ENCODE assay signal across 8 cellular contexts in genomic region chr6:167826230-167827061, GRCh38. TPM values are rescaled to one million over a fixed set of nuclear protein-coding genes. Genes with fewer than 3 reads are reported as not detected.
A peak's percentile ranks its signal among the peaks of the same experiment; 100 is the strongest.
DNase-seq lines count a peak whose midpoint lies in the region; ATAC-seq and TF ChIP-seq lines count a peak whose summit lies in the region.

A gene with protein sequence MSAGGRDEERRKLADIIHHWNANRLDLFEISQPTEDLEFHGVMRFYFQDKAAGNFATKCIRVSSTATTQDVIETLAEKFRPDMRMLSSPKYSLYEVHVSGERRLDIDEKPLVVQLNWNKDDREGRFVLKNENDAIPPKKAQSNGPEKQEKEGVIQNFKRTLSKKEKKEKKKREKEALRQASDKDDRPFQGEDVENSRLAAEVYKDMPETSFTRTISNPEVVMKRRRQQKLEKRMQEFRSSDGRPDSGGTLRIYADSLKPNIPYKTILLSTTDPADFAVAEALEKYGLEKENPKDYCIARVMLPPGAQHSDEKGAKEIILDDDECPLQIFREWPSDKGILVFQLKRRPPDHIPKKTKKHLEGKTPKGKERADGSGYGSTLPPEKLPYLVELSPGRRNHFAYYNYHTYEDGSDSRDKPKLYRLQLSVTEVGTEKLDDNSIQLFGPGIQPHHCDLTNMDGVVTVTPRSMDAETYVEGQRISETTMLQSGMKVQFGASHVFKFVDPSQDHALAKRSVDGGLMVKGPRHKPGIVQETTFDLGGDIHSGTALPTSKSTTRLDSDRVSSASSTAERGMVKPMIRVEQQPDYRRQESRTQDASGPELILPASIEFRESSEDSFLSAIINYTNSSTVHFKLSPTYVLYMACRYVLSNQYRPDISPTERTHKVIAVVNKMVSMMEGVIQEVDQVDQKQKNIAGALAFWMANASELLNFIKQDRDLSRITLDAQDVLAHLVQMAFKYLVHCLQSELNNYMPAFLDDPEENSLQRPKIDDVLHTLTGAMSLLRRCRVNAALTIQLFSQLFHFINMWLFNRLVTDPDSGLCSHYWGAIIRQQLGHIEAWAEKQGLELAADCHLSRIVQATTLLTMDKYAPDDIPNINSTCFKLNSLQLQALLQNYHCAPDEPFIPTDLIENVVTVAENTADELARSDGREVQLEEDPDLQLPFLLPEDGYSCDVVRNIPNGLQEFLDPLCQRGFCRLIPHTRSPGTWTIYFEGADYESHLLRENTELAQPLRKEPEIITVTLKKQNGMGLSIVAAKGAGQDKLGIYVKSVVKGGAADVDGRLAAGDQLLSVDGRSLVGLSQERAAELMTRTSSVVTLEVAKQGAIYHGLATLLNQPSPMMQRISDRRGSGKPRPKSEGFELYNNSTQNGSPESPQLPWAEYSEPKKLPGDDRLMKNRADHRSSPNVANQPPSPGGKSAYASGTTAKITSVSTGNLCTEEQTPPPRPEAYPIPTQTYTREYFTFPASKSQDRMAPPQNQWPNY (N-terminal part only) (plus strand): TSS chr6:167826911. CDS start chr6:167827133, 222 bp downstream.

- H3K36me3 Mint-ChIP-seq in activated T-helper 1 cell treated with anti-CD3 and anti-CD28 coated beads, Interleukin-12 subunit alpha, Interleukin-12 subunit beta, Interleukin-2, Interleukin-4 antibody, amounts not matched to agents 30 ng/mL and 10 ng/mL and 1 ng/mL, durations not matched to agents 14 hours and 24 hours and 36 hours (ENCODE audit: low read depth): peaks cover 5% of the 10 kb centered on the region
- H3K36me3 Mint-ChIP-seq in natural killer cell: no peaks in the 10 kb centered on the region

- H3K4me1 Mint-ChIP-seq in activated T-helper 1 cell treated with anti-CD3 and anti-CD28 coated beads, Interleukin-12 subunit alpha, Interleukin-12 subunit beta, Interleukin-2, Interleukin-4 antibody, amounts not matched to agents 30 ng/mL and 10 ng/mL and 1 ng/mL, durations not matched to agents 14 hours and 24 hours and 36 hours (ENCODE audit: low read depth): peaks cover 52% of the 10 kb centered on the region
- H3K4me1 Mint-ChIP-seq in natural killer cell: peaks cover 8 to 21% of the 10 kb centered on the region in 2 donors

- CTCF ChIA-PET in PC-9 (lab: Charles Lee): no interaction called here

- TF ChIP-seq CTCF in PC-9 (conservative IDR thresholded peaks at IDR 0.05): peak; percentile 51
- peak in 1 of 2 donors; percentile 14 for TF ChIP-seq CTCF in fibroblast of lung (conservative IDR thresholded peaks at IDR 0.05 in 1 of 2, IDR thresholded peaks at IDR 0.05 in 1 of 2; ENCODE audit: low read depth in 1 of 2, low read length in 2 of 2)
- TF ChIP-seq CTCF in natural killer cell (IDR thresholded peaks at IDR 0.05): no peak

- DNase-seq in AG20443 (ENCODE audit: low spot score): peak; percentile 93
- DNase-seq in PC-9: peak in 1 of 2 experiments; percentile 43
- DNase-seq in activated T-helper 1 cell treated with anti-CD3 and anti-CD28 coated beads, Interleukin-12 subunit alpha, Interleukin-12 subunit beta, Interleukin-2, Interleukin-4 antibody, amounts not matched to agents 30 ng/mL and 10 ng/mL and 1 ng/mL, durations not matched to agents 14 hours and 24 hours and 36 hours (ENCODE audit: low spot score): peak; percentile 65
- DNase-seq in fibroblast of lung (ENCODE audit: low read depth in 2 of 2): peak; percentile 30 to 33
- peak; percentile 58 for DNase-seq in natural killer cell

- peaks cover 16% of the 10 kb centered on the region for H4K20me1 ChIP-seq in PC-9 (ENCODE audit: insufficient read depth)
- H4K20me1 ChIP-seq in fibroblast of lung (ENCODE audit: control insufficient read depth, extremely low read depth, insufficient read depth, low read length): no peaks in the 10 kb centered on the region

- ATAC-seq in GM19035 (IDR thresholded peaks at IDR 0.05; ENCODE audit: unreplicated experiment): peak; percentile 75
- ATAC-seq in HG03139 (IDR thresholded peaks at IDR 0.05; ENCODE audit: unreplicated experiment): peak; percentile 76
- peak; percentile 90 to 93 (median 93) for ATAC-seq in natural killer cell

- H3K4me3 ChIP-seq in PC-9 (peak within 1 kb of the TSS; percentile 97), fibroblast of lung (replicated peaks in 1 of 4; ENCODE audit: control extremely low read depth in 1 of 4, insufficient read depth in 1 of 4, low read depth in 3 of 4, low read length in 4 of 4) (peak within 1 kb of the TSS; percentile 80 to 90 (median 84)), stomach smooth muscle (ENCODE audit: low read length in 2 of 2) (peak within 1 kb of the TSS; percentile 64 to 80)

- H3K36me3 ChIP-seq in PC-9 (ENCODE audit: low read depth) (no peaks in the 10 kb centered on the region), fibroblast of lung (ENCODE audit: control insufficient read depth, insufficient read depth, low read length) (no peaks in the 10 kb centered on the region), stomach smooth muscle (ENCODE audit: control insufficient read depth in 2 of 2, insufficient read depth in 2 of 2, low read length in 2 of 2) (no peaks in the 10 kb centered on the region)

- H3K27ac ChIP-seq in PC-9: peak within 1 kb of the TSS; percentile 60
- H3K27ac ChIP-seq in fibroblast of lung (ENCODE audit: insufficient read depth, low read length): peak within 1 kb of the TSS; percentile 38
- H3K27ac ChIP-seq in stomach smooth muscle (ENCODE audit: low read length): peak within 1 kb of the TSS; percentile 38

- H3K9me3 ChIP-seq in PC-9 (ENCODE audit: insufficient read depth, low read depth) (no peaks in the 10 kb centered on the region), fibroblast of lung (ENCODE audit: control insufficient read depth, insufficient read depth, low read depth, low read length) (no peaks in the 10 kb centered on the region), stomach smooth muscle (ENCODE audit: control insufficient read depth in 2 of 2, low read length in 2 of 2) (no peaks in the 10 kb centered on the region)

- H3K79me2 ChIP-seq in PC-9 (ENCODE audit: low read depth) (peaks cover 40% of the 10 kb centered on the region), fibroblast of lung (ENCODE audit: control insufficient read depth, insufficient read depth, low read length) (peaks cover 16% of the 10 kb centered on the region)

- H3K4me2 ChIP-seq in PC-9 (peak within 1 kb of the TSS; percentile 93), fibroblast of lung (ENCODE audit: extremely low read depth, insufficient read depth, low read length) (peak within 1 kb of the TSS; percentile 79)

- no peaks in the 10 kb centered on the region for H3K9me3 Mint-ChIP-seq in activated T-helper 1 cell treated with anti-CD3 and anti-CD28 coated beads, Interleukin-12 subunit alpha, Interleukin-12 subunit beta, Interleukin-2, Interleukin-4 antibody, amounts not matched to agents 30 ng/mL and 10 ng/mL and 1 ng/mL, durations not matched to agents 14 hours and 24 hours and 36 hours
- no peaks in the 10 kb centered on the region for H3K9me3 Mint-ChIP-seq in natural killer cell

- intact Hi-C loops in PC-9 (cut with micrococcal nuclease; ENCODE audit: unreplicated experiment) (loop anchor here (5.0 to 10.0 kb wide), 3 partner anchors 34 to 72 kb away; no protein-coding TSS in a partner anchor), natural killer cell (cut with micrococcal nuclease) (no loop called here)
- intact Hi-C loops in activated T-helper 1 cell treated with anti-CD3 and anti-CD28 coated beads, Interleukin-12 subunit alpha, Interleukin-12 subunit beta, Interleukin-2, Interleukin-4 antibody, amounts not matched to agents 30 ng/mL and 10 ng/mL and 1 ng/mL, durations not matched to agents 14 hours and 24 hours and 36 hours (cut with micrococcal nuclease): loop anchor here (1.0 to 5.0 kb wide), 5 partner anchors 476 to 1896 kb away; partner anchors contain the start of genes MPC1 and PHF10

- H3K27me3 ChIP-seq in PC-9 (ENCODE audit: insufficient read depth, low read depth) (no peaks in the 10 kb centered on the region), fibroblast of lung (ENCODE audit: control insufficient read depth, insufficient read depth, low read length) (no peaks in the 10 kb centered on the region), stomach smooth muscle (ENCODE audit: control insufficient read depth in 1 of 2, insufficient read depth in 2 of 2, low read length in 2 of 2) (no peaks in the 10 kb centered on the region)

- H3K4me1 ChIP-seq in PC-9 (replicated peaks; ENCODE audit: insufficient read depth) (peaks cover 31% of the 10 kb centered on the region), fibroblast of lung (ENCODE audit: control insufficient read depth, extremely low read depth, insufficient read depth, low read length) (peaks cover 6% of the 10 kb centered on the region), stomach smooth muscle (ENCODE audit: control insufficient read depth, insufficient read depth, low read length) (peaks cover 15% of the 10 kb centered on the region)

- no TSS peak for BruUV-seq in PC-9 (replicated peaks; lab: Mats Ljungman, UMichigan)

- peak within 1 kb of the TSS; percentile 79 for H3K27ac Mint-ChIP-seq in activated T-helper 1 cell treated with anti-CD3 and anti-CD28 coated beads, Interleukin-12 subunit alpha, Interleukin-12 subunit beta, Interleukin-2, Interleukin-4 antibody, amounts not matched to agents 30 ng/mL and 10 ng/mL and 1 ng/mL, durations not matched to agents 14 hours and 24 hours and 36 hours
- peak within 1 kb of the TSS; percentile 41 to 71 for H3K27ac Mint-ChIP-seq in natural killer cell

- peak within 1 kb of the TSS; percentile 70 for H3K9ac ChIP-seq in fibroblast of lung (ENCODE audit: insufficient read depth, low read length)
- peak within 1 kb of the TSS; percentile 62 to 67 for H3K9ac ChIP-seq in stomach smooth muscle (ENCODE audit: low read length in 2 of 2)

- peak within 1 kb of the TSS; percentile 93 for H3K4me3 Mint-ChIP-seq in activated T-helper 1 cell treated with anti-CD3 and anti-CD28 coated beads, Interleukin-12 subunit alpha, Interleukin-12 subunit beta, Interleukin-2, Interleukin-4 antibody, amounts not matched to agents 30 ng/mL and 10 ng/mL and 1 ng/mL, durations not matched to agents 14 hours and 24 hours and 36 hours
- H3K4me3 Mint-ChIP-seq in natural killer cell: peak within 1 kb of the TSS; percentile 90

- peaks cover 22% of the 10 kb centered on the region; the same call in 1 of the 2 replicates for H3F3A ChIP-seq in PC-9 (ENCODE audit: insufficient read depth, low read depth)

- POLR2A ChIA-PET in PC-9 (lab: Charles Lee; ENCODE audit: unreplicated experiment): interaction anchor here (0.6 kb wide), 1 partner anchor 69 kb away, joined by 3 read pairs; no protein-coding TSS in a partner anchor

- H3K27me3 Mint-ChIP-seq in activated T-helper 1 cell treated with anti-CD3 and anti-CD28 coated beads, Interleukin-12 subunit alpha, Interleukin-12 subunit beta, Interleukin-2, Interleukin-4 antibody, amounts not matched to agents 30 ng/mL and 10 ng/mL and 1 ng/mL, durations not matched to agents 14 hours and 24 hours and 36 hours (ENCODE audit: insufficient read depth): peaks cover 67% of the 10 kb centered on the region
- peaks cover 42 to 53% of the 10 kb centered on the region in 2 donors for H3K27me3 Mint-ChIP-seq in natural killer cell (ENCODE audit: low read depth in 2 of 2)

- H2AFZ ChIP-seq in PC-9: peak within 1 kb of the TSS; percentile 99
- H2AFZ ChIP-seq in fibroblast of lung (ENCODE audit: low read length): peak within 1 kb of the TSS; percentile 96

- H3K9me2 ChIP-seq in PC-9 (ENCODE audit: insufficient read depth): no peaks in the 10 kb centered on the region

RNA-seq across cellular contexts. Expression of the gene that starts here (rescaled TPM):
- total RNA-seq in PC-9 (2021) (101 and 108 TPM in 2 replicates), fibroblast of lung (40.1 and 57.1 TPM in 2 replicates), natural killer cell (1 to 10 TPM; 6.3 to 9.3 (median 7.9) TPM)
- 70.1 and 75.9 TPM in 2 replicates for total RNA-seq in activated T-helper 1 cell treated with anti-CD3 and anti-CD28 coated beads, Interleukin-12 subunit alpha, Interleukin-12 subunit beta, Interleukin-2, Interleukin-4 antibody, amounts not matched to agents 30 ng/mL and 10 ng/mL and 1 ng/mL, durations not matched to agents 14 hours and 24 hours and 36 hours
- polyA plus RNA-seq in fibroblast of lung: 20.5 and 21.0 TPM in 2 replicates
- polyA plus RNA-seq in fibroblast of lung (2012): 16.8 and 19.7 TPM in 2 replicates
- 18.1 and 38.6 TPM in 2 replicates for polyA minus RNA-seq in fibroblast of lung (ENCODE audit: low replicate concordance)
